ENCODE assay signal across 13 cellular contexts in genomic region chr3:48709051-48709461, GRCh38. TPM values are rescaled to one million over a fixed set of nuclear protein-coding genes. Genes with fewer than 3 reads are reported as not detected.
A peak's percentile ranks its signal among the peaks of the same experiment; 100 is the strongest.
DNase-seq lines count a peak whose midpoint lies in the region; ATAC-seq and TF ChIP-seq lines count a peak whose summit lies in the region.
"Had no signal": no experiment of that assay in that cellular context is flagged by ENCODE, and none has a peak within 500 bp of the region (broad histone marks: within the 10 kb centered on the region; RNA-seq: fewer than 3 reads in every experiment).

No MANE protein-coding gene starts in this region.

- H3K27ac Mint-ChIP-seq in activated naive CD4-positive, alpha-beta T cell treated with anti-CD3 and anti-CD28 coated beads, Interleukin-2, amount 50 U/mL, for 72 hours, result peak overlapping the region; percentile 50 to 91
- peak overlapping the region; percentile 72 for H3K27ac Mint-ChIP-seq in activated naive CD8-positive, alpha-beta T cell
- H3K27ac Mint-ChIP-seq in memory B cell (peak overlapping the region; percentile 72), type B pancreatic cell (peak overlapping the region; percentile 63)

- POLR2A ChIA-PET in OCI-LY7 (lab: Charles Lee), result interaction anchor here (0.6 kb wide), 1 partner anchor 74 kb away, joined by 3 read pairs; the partner anchor contains the start of gene SLC26A6

- H3K4me1 ChIP-seq in OCI-LY7 (ENCODE audit: insufficient read depth, low read length, poor library complexity, severe bottlenecking), result peaks cover 9% of the 10 kb centered on the region
- H3K4me1 ChIP-seq: HAP-1 had no signal

- H3K4me3 Mint-ChIP-seq in activated naive CD8-positive, alpha-beta T cell, result peak overlapping the region; percentile 46
- no peak overlapping the region for H3K4me3 Mint-ChIP-seq in memory B cell
- no peak overlapping the region for H3K4me3 Mint-ChIP-seq in type B pancreatic cell
- H3K4me3 Mint-ChIP-seq: activated CD4-positive, alpha-beta T cell treated with anti-CD3 and anti-CD28 coated beads, Interleukin-2, amount 10 ng/mL, durations not matched to agents 24 days and 14 days had no signal

- no peak overlapping the region for H3K4me2 ChIP-seq in OCI-LY7 (ENCODE audit: low read length)

- no TSS peak for BruUV-seq in OCI-LY7 (replicated peaks; lab: Mats Ljungman, UMichigan)

- no peaks in the 10 kb centered on the region for H3K27me3 Mint-ChIP-seq in activated naive CD8-positive, alpha-beta T cell
- H3K27me3 Mint-ChIP-seq in memory B cell (no peaks in the 10 kb centered on the region), type B pancreatic cell (no peaks in the 10 kb centered on the region)
- H3K27me3 Mint-ChIP-seq: activated CD4-positive, alpha-beta T cell treated with anti-CD3 and anti-CD28 coated beads, Interleukin-2, amount 10 ng/mL, durations not matched to agents 24 days and 14 days had no signal

- H3K36me3 Mint-ChIP-seq in activated naive CD4-positive, alpha-beta T cell treated with anti-CD3 and anti-CD28 coated beads, Interleukin-2, amount 50 U/mL, for 72 hours, result peaks cover 0 to 10% of the 10 kb centered on the region in 2 donors
- peaks cover 3% of the 10 kb centered on the region for H3K36me3 Mint-ChIP-seq in activated naive CD8-positive, alpha-beta T cell
- H3K36me3 Mint-ChIP-seq in memory B cell, result peaks cover 7% of the 10 kb centered on the region
- H3K36me3 Mint-ChIP-seq in type B pancreatic cell, result peaks cover 38% of the 10 kb centered on the region

- peaks cover 85% of the 10 kb centered on the region for H3K36me3 ChIP-seq in OCI-LY7 (ENCODE audit: insufficient read depth, low read length)

- DNase-seq in activated naive CD4-positive, alpha-beta T cell treated with anti-CD3 and anti-CD28 coated beads, Interleukin-2, amount 50 U/mL, for 72 hours (ENCODE audit: low spot score in 2 of 2), result no peak
- DNase-seq in activated naive CD4-positive, alpha-beta T cell treated with Interleukin-2 at 50 U/mL for 16 hours, result no peak
- DNase-seq in memory B cell (ENCODE audit: low spot score in 2 of 2) (no peak), type B pancreatic cell (ENCODE audit: extremely low spot score, unreplicated experiment) (no peak), OCI-LY7 (ENCODE audit: low spot score) (no peak)
- no peak for DNase-seq in activated CD8-positive, alpha-beta memory T cell treated with anti-CD3 and anti-CD28 coated beads, Interleukin-2, amount 50 U/mL, for 48 hours
- DNase-seq: activated CD4-positive, alpha-beta T cell treated with anti-CD3 and anti-CD28 coated beads, Interleukin-2, amount 10 ng/mL, durations not matched to agents 24 days and 14 days; small intestine; tibial artery had no signal

- peak; percentile 22 to 74 for ATAC-seq in activated naive CD4-positive, alpha-beta T cell treated with anti-CD3 and anti-CD28 coated beads, Interleukin-2, amount 50 U/mL, for 72 hours
- ATAC-seq in memory B cell (ENCODE audit: low read depth) (peak; percentile 46), HG02970 (IDR thresholded peaks at IDR 0.05; ENCODE audit: low FRiP score, unreplicated experiment) (no peak)

- H3K9me3 Mint-ChIP-seq in activated naive CD4-positive, alpha-beta T cell treated with anti-CD3 and anti-CD28 coated beads, Interleukin-2, amount 50 U/mL, for 72 hours, result no peaks in the 10 kb centered on the region
- H3K9me3 Mint-ChIP-seq in activated naive CD8-positive, alpha-beta T cell (ENCODE audit: low read depth), result no peaks in the 10 kb centered on the region
- no peaks in the 10 kb centered on the region for H3K9me3 Mint-ChIP-seq in memory B cell
- H3K9me3 Mint-ChIP-seq in type B pancreatic cell, result no peaks in the 10 kb centered on the region
- H3K9me3 Mint-ChIP-seq: activated CD4-positive, alpha-beta T cell treated with anti-CD3 and anti-CD28 coated beads, Interleukin-2, amount 10 ng/mL, durations not matched to agents 24 days and 14 days had no signal

- TF ChIP-seq CTCF in type B pancreatic cell (conservative IDR thresholded peaks at IDR 0.05), result no peak
- no peak for TF ChIP-seq CTCF in OCI-LY7 (conservative IDR thresholded peaks at IDR 0.05; ENCODE audit: low read length)

- no peaks in the 10 kb centered on the region for H4K20me1 ChIP-seq in OCI-LY7 (ENCODE audit: insufficient read depth, low read length)

- CTCF ChIA-PET in OCI-LY7 (lab: Charles Lee; ENCODE audit: unreplicated experiment), result interaction anchor here (1.2 kb wide), 1 partner anchor 8 kb away, joined by 3 read pairs; the partner anchor contains the start of gene IP6K2

- H3K9me2 ChIP-seq in OCI-LY7 (ENCODE audit: insufficient read depth, low read length), result no peaks in the 10 kb centered on the region

- no peak overlapping the region for H3K27ac ChIP-seq in OCI-LY7 (ENCODE audit: low read depth, low read length, poor library complexity, severe bottlenecking)
- H3K27ac ChIP-seq: tibial artery had no signal

- peaks cover 54% of the 10 kb centered on the region for H3K4me1 Mint-ChIP-seq in activated naive CD8-positive, alpha-beta T cell (ENCODE audit: low read depth)
- H3K4me1 Mint-ChIP-seq in memory B cell (peaks cover 19% of the 10 kb centered on the region), type B pancreatic cell (ENCODE audit: unreplicated experiment) (peaks cover 20% of the 10 kb centered on the region)

- H3K79me2 ChIP-seq in OCI-LY7 (ENCODE audit: insufficient read depth, low read depth, low read length), result peaks cover 91% of the 10 kb centered on the region

- no peak overlapping the region for H3K4me3 ChIP-seq in OCI-LY7 (ENCODE audit: low read depth, low read length, poor library complexity, severe bottlenecking)
- H3K4me3 ChIP-seq: cardiac muscle cell, HAP-1, tibial artery had no signal

- no peak overlapping the region for H2AFZ ChIP-seq in OCI-LY7 (ENCODE audit: low read length)

- no peaks in the 10 kb centered on the region for H3K9me3 ChIP-seq in OCI-LY7 (ENCODE audit: low read length)
- H3K9me3 ChIP-seq: HAP-1, tibial artery had no signal

- intact Hi-C loops in OCI-LY7 (cut with micrococcal nuclease; ENCODE audit: unreplicated experiment), result no loop called here

RNA-seq across cellular contexts. Expression of gene IP6K2, which starts 8.0 kb away (rescaled TPM):
- 10 to 100 TPM; 53.8 to 73.5 TPM for total RNA-seq in activated naive CD4-positive, alpha-beta T cell treated with anti-CD3 and anti-CD28 coated beads, Interleukin-2, amount 50 U/mL, for 72 hours
- total RNA-seq in type B pancreatic cell (ENCODE audit: low replicate concordance) (104 and 145 TPM in 2 replicates), OCI-LY7 (2022) (92.7 and 96.9 TPM in 2 replicates)
- total RNA-seq in OCI-LY7 (2014; rRNA removed; shearing (Covaris generic)), result 63.4 and 77.0 TPM in 2 replicates

RNA-seq across cellular contexts. Expression of gene NCKIPSD, which starts 23.3 kb away (rescaled TPM):
- 10 to 100 TPM; 45.7 to 77.2 TPM for total RNA-seq in activated naive CD4-positive, alpha-beta T cell treated with anti-CD3 and anti-CD28 coated beads, Interleukin-2, amount 50 U/mL, for 72 hours
- total RNA-seq in type B pancreatic cell (ENCODE audit: low replicate concordance), result 20.1 and 22.1 TPM in 2 replicates
- total RNA-seq in OCI-LY7 (2014; rRNA removed; shearing (Covaris generic)), result 34.8 and 42.1 TPM in 2 replicates
- total RNA-seq in OCI-LY7 (2022), result 33.9 and 39.9 TPM in 2 replicates

RNA-seq across cellular contexts. Expression of gene CELSR3, which starts 46.4 kb away (rescaled TPM):
- total RNA-seq in activated naive CD4-positive, alpha-beta T cell treated with anti-CD3 and anti-CD28 coated beads, Interleukin-2, amount 50 U/mL, for 72 hours, result 10 to 100 TPM; 12.6 to 13.1 TPM
- total RNA-seq in type B pancreatic cell (ENCODE audit: low replicate concordance) (9.8 and 10.2 TPM in 2 replicates), OCI-LY7 (2022) (8.4 and 9.1 TPM in 2 replicates)
- total RNA-seq in OCI-LY7 (2014; rRNA removed; shearing (Covaris generic)), result 2.3 and 3.0 TPM in 2 replicates
